ENCODE assay signal across 15 cellular contexts in genomic region chr17:47708864-47709541, GRCh38. TPM values are rescaled to one million over a fixed set of nuclear protein-coding genes. Genes with fewer than 3 reads are reported as not detected.
DNase-seq lines count a peak whose midpoint lies in the region; ATAC-seq, FAIRE-seq and TF ChIP-seq lines count a peak whose summit lies in the region.
"Had no signal": no experiment of that assay in that cellular context is flagged by ENCODE, and none has a peak within 500 bp of the region (broad histone marks: within the 10 kb centered on the region; RNA-seq: fewer than 3 reads in every experiment).

No MANE protein-coding gene starts in this region.

- H3K36me3 ChIP-seq in astrocyte (ENCODE audit: insufficient read depth, low read length) (no peaks in the 10 kb centered on the region), left ventricle myocardium inferior (peaks cover 14% of the 10 kb centered on the region), neuronal stem cell (replicated peaks in 1 of 2; ENCODE audit: control insufficient read depth in 2 of 2, insufficient read depth in 2 of 2, low read length in 2 of 2) (peaks cover 13 to 25% of the 10 kb centered on the region in 2 donors)

- no peak for ATAC-seq in GM21528 (IDR thresholded peaks at IDR 0.05; ENCODE audit: low FRiP score, unreplicated experiment)
- no peak for ATAC-seq in GM18861 (IDR thresholded peaks at IDR 0.05; ENCODE audit: unreplicated experiment)
- ATAC-seq: activated T-cell treated with anti-CD3 and anti-CD28 coated beads, Interleukin-2, amount 50 U/mL, for 4 hours had no signal

- no peak for FAIRE-seq in astrocyte (lab: Jason Lieb, UNC)
- FAIRE-seq in GM12891 (lab: Jason Lieb, UNC) = no peak
- FAIRE-seq: GM12892 had no signal

- no peak overlapping the region for H2BK5ac ChIP-seq in neuronal stem cell (ENCODE audit: low read length)

- no peak overlapping the region for H3K4me3 Mint-ChIP-seq in astrocyte (ENCODE audit: unreplicated experiment)
- H3K4me3 Mint-ChIP-seq: activated T-cell treated with anti-CD3 and anti-CD28 coated beads, Interleukin-2, amount 50 U/mL, for 4 hours had no signal

- TF ChIP-seq CTCF in astrocyte (IDR thresholded peaks at IDR 0.05; ENCODE audit: insufficient read depth, low read depth, low read length) (no peak), left ventricle myocardium inferior (IDR thresholded peaks at IDR 0.05; ENCODE audit: borderline replicate concordance) (no peak)

- intact Hi-C loops in left ventricle myocardium inferior (cut with micrococcal nuclease) = no loop called here

- no peak overlapping the region for H3K9ac ChIP-seq in astrocyte (ENCODE audit: low read length)
- peak overlapping the region; percentile 52 for H3K9ac ChIP-seq in neuronal stem cell (ENCODE audit: low read depth, low read length, poor library complexity)

- H3K4me1 Mint-ChIP-seq in astrocyte (ENCODE audit: low read depth, unreplicated experiment) = peaks cover 12% of the 10 kb centered on the region

- no peak overlapping the region for H2BK12ac ChIP-seq in neuronal stem cell (ENCODE audit: low read length)

- H4K20me1 ChIP-seq in astrocyte (ENCODE audit: insufficient read depth, low read length) = peaks cover 51% of the 10 kb centered on the region

- H3K9me3 ChIP-seq in astrocyte (ENCODE audit: insufficient read depth, low read depth, low read length) = no peaks in the 10 kb centered on the region
- H3K9me3 ChIP-seq in left ventricle myocardium inferior (replicated peaks) = no peaks in the 10 kb centered on the region
- no peaks in the 10 kb centered on the region for H3K9me3 ChIP-seq in neuronal stem cell (replicated peaks in 1 of 2; ENCODE audit: control insufficient read depth in 2 of 2, insufficient read depth in 1 of 2, low read depth in 1 of 2, low read length in 2 of 2)

- H3K4me3 ChIP-seq in astrocyte (ENCODE audit: insufficient read depth, low read depth, low read length) (no peak overlapping the region), left ventricle myocardium inferior (peak overlapping the region; percentile 60), neuronal stem cell (ENCODE audit: low read length in 2 of 2) (no peak overlapping the region)
- H3K4me3 ChIP-seq: smooth muscle cell had no signal

- H3K4me2 ChIP-seq in astrocyte (ENCODE audit: low read length) = peak overlapping the region; percentile 66
- H3K4me2 ChIP-seq in neuronal stem cell (ENCODE audit: insufficient read depth, low read length, poor library complexity, severe bottlenecking) = peak overlapping the region; percentile 48
- H3K4me2 ChIP-seq: smooth muscle cell had no signal

- peak overlapping the region; percentile 76 for H3K18ac ChIP-seq in neuronal stem cell (ENCODE audit: low read length)

- peaks cover 47% of the 10 kb centered on the region for H3K27me3 ChIP-seq in astrocyte (ENCODE audit: insufficient read depth, low read length)
- H3K27me3 ChIP-seq in left ventricle myocardium inferior (ENCODE audit: low read depth) = peaks cover 5% of the 10 kb centered on the region
- H3K27me3 ChIP-seq in neuronal stem cell (ENCODE audit: control insufficient read depth in 3 of 3, insufficient read depth in 3 of 3, low read depth in 1 of 3, low read length in 3 of 3) = peaks cover 0 to 8% (median 0%) of the 10 kb centered on the region in 3 experiments

- TF ChIP-seq POLR2A in GM12891 (IDR thresholded peaks at IDR 0.05; ENCODE audit: low read depth, low read length) = no peak

- no peak overlapping the region for H3K27ac ChIP-seq in astrocyte (ENCODE audit: low read depth, low read length)
- H3K27ac ChIP-seq in left ventricle myocardium inferior (replicated peaks) = peak overlapping the region; percentile 63
- no peak overlapping the region for H3K27ac ChIP-seq in neuronal stem cell (replicated peaks; ENCODE audit: low read length)

- H3K4me1 ChIP-seq in astrocyte (ENCODE audit: insufficient read depth, low read length) (peaks cover 11% of the 10 kb centered on the region), left ventricle myocardium inferior (peaks cover 47% of the 10 kb centered on the region), neuronal stem cell (ENCODE audit: control insufficient read depth in 2 of 2, insufficient read depth in 1 of 2, low read depth in 1 of 2, low read length in 2 of 2) (peaks cover 3 to 13% of the 10 kb centered on the region in 2 donors)

- H3K27me3 Mint-ChIP-seq in astrocyte (ENCODE audit: low read depth, unreplicated experiment) = peaks cover 25% of the 10 kb centered on the region

- no peaks in the 10 kb centered on the region for H3K79me1 ChIP-seq in neuronal stem cell (ENCODE audit: low read depth, low read length)

- H3K36me3 Mint-ChIP-seq in astrocyte (ENCODE audit: low read depth, unreplicated experiment) = peaks cover 30% of the 10 kb centered on the region

- peak; percentile 78 for DNase-seq in AG08396 (ENCODE audit: low spot score)
- peak; percentile 43 for DNase-seq in astrocyte (ENCODE audit: low read depth)
- DNase-seq in left ventricle myocardium inferior = peak; percentile 48
- DNase-seq in neuronal stem cell (ENCODE audit: low spot score) = no peak
- no peak for DNase-seq in GM12891 (ENCODE audit: insufficient read length, low spot score)
- DNase-seq in NCI-H748 treated with DMSO at 0.1 percent for 48 hours (lab: John Stamatoyannopoulos, UW) = no peak
- DNase-seq: activated CD4-positive, CD25-positive, alpha-beta regulatory T cell treated with anti-CD3 and anti-CD28 coated beads, Interleukin-2, amount 50 U/mL, for 72 hours; activated T-cell treated with anti-CD3 and anti-CD28 coated beads, Interleukin-2, amount 50 U/mL, for 4 hours; DMS 273 treated with DMSO at 0.1 percent for 48 hours; KBM-7; NCI-H1930 had no signal

- H2AFZ ChIP-seq in astrocyte (ENCODE audit: low read depth, low read length) (peak overlapping the region; percentile 26), neuronal stem cell (ENCODE audit: low read length) (no peak overlapping the region)

- H3K14ac ChIP-seq in neuronal stem cell (ENCODE audit: low read length) = no peak overlapping the region

- H4K8ac ChIP-seq in neuronal stem cell (ENCODE audit: low read depth, low read length) = no peak overlapping the region

- H3K23ac ChIP-seq in neuronal stem cell (ENCODE audit: low read depth, low read length, poor library complexity) = no peak overlapping the region

- no peak overlapping the region for H4K91ac ChIP-seq in neuronal stem cell (ENCODE audit: low read depth, low read length, poor library complexity)

- H2BK120ac ChIP-seq in neuronal stem cell (ENCODE audit: low read depth, low read length) = no peak overlapping the region

- H3K4ac ChIP-seq in neuronal stem cell (ENCODE audit: low read length) = no peak overlapping the region

- WGBS in neuronal stem cell (ENCODE audit: extremely low coverage in 2 of 2, insufficient read length in 2 of 2, insufficient replicate concordance in 1 of 2), 2 donors = no CpG with 5 or more reads among the region's 89 CpGs

- H3K9me3 Mint-ChIP-seq in astrocyte (ENCODE audit: unreplicated experiment) = no peaks in the 10 kb centered on the region
- H3K9me3 Mint-ChIP-seq: activated T-cell treated with anti-CD3 and anti-CD28 coated beads, Interleukin-2, amount 50 U/mL, for 4 hours had no signal

- no peak overlapping the region for H2BK15ac ChIP-seq in neuronal stem cell (ENCODE audit: low read length)

- no peaks in the 10 kb centered on the region for H3K79me2 ChIP-seq in astrocyte (ENCODE audit: insufficient read depth, low read length)

- H2AK5ac ChIP-seq in neuronal stem cell (ENCODE audit: low read depth, low read length) = no peak overlapping the region

- H3K27ac Mint-ChIP-seq in astrocyte (ENCODE audit: unreplicated experiment) = no peak overlapping the region

TF ChIP-seq in GM12891, 5 proteins besides CTCF, POLR2A, EP300 and RAD21:
- TF ChIP-seq TAF1 (IDR thresholded peaks at IDR 0.05; ENCODE audit: low read depth, low read length) = no peak

RNA-seq across cellular contexts. Expression of gene TBKBP1, which starts 15.0 kb away (rescaled TPM):
- total RNA-seq in astrocyte (26.7 and 28.2 TPM in 2 replicates), left ventricle myocardium inferior (14.8 TPM)
- polyA plus RNA-seq in neuronal stem cell (2013, experiment 1 of 2) = 12.8 TPM
- 13.4 TPM for polyA plus RNA-seq in neuronal stem cell (2013, experiment 2 of 2)
- 0.73 TPM for polyA plus RNA-seq in GM12891 (2012; ENCODE audit: low read depth, missing spikeins)

RNA-seq across cellular contexts. Expression of gene TBX21, which starts 24.0 kb away (rescaled TPM):
- total RNA-seq in astrocyte (not detected in 2 replicates), left ventricle myocardium inferior (0.25 TPM)
- not detected for polyA plus RNA-seq in neuronal stem cell (2013, experiment 1 of 2)
- polyA plus RNA-seq in neuronal stem cell (2013, experiment 2 of 2) = 0.01 TPM
- 0.04 TPM for polyA plus RNA-seq in GM12891 (2012; ENCODE audit: low read depth, missing spikeins)
- total RNA-seq: smooth muscle cell had no signal
- polyA plus RNA-seq: smooth muscle cell had no signal

RNA-seq across cellular contexts. Expression of gene KPNB1, which starts 59.3 kb away (rescaled TPM):
- 467 and 491 TPM in 2 replicates for total RNA-seq in astrocyte
- 173 TPM for total RNA-seq in left ventricle myocardium inferior
- 208 TPM for polyA plus RNA-seq in neuronal stem cell (2013, experiment 1 of 2)
- polyA plus RNA-seq in neuronal stem cell (2013, experiment 2 of 2) = 239 TPM
- 178 TPM for polyA plus RNA-seq in GM12891 (2012; ENCODE audit: low read depth, missing spikeins)

Comparison
In these comparisons a context has a peak if more than half of its experiments do, and no peak if none do; other contexts are left out.
1. DNase-seq: peak in AG08396 (single experiment), astrocyte (single experiment) and left ventricle myocardium inferior (single experiment); none in neuronal stem cell (single experiment), GM12891 (single experiment) and NCI-H748 treated with DMSO at 0.1 percent for 48 hours (single experiment).